1 cellular context compared by ENCODE assay signal in the genomic region with DNA sequence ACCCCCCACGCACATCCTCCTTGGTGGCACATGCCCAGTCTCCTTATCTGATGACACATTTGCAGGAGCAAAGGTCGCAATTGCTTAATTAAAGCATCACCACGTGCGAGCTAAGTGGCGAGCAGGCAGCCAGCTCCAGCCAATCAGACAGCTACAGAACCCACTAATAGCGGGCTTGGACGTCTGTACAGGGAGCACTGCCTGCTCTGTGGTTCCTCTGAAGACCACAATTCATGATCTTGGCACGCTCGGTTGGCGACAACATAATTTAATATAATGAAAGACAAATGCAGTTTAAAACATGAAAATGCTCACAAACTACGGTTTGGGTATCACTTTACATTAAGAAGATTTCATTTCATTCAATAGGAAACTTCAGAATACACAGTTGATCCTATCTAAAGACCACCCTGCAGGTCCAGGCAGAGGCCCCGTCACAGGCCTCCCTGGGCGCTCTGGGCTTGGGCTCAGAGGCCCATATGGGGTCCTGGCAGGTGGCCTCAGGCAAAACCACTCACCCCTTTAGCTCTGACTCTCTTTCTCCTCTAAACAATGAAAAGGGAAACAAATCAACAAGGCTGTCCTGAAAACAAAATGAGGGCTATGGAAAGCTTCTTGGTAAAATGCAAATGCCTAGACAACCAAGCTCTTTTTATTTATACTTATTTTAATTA.
A peak's percentile ranks its signal among the peaks of the same experiment; 100 is the strongest.
TF ChIP-seq lines count a peak whose summit lies in the region.

No MANE protein-coding gene starts in this region.

TF ChIP-seq in GM12878, 131 proteins besides CTCF, POLR2A, EP300 and RAD21:
- TF ChIP-seq, protein P1, sequence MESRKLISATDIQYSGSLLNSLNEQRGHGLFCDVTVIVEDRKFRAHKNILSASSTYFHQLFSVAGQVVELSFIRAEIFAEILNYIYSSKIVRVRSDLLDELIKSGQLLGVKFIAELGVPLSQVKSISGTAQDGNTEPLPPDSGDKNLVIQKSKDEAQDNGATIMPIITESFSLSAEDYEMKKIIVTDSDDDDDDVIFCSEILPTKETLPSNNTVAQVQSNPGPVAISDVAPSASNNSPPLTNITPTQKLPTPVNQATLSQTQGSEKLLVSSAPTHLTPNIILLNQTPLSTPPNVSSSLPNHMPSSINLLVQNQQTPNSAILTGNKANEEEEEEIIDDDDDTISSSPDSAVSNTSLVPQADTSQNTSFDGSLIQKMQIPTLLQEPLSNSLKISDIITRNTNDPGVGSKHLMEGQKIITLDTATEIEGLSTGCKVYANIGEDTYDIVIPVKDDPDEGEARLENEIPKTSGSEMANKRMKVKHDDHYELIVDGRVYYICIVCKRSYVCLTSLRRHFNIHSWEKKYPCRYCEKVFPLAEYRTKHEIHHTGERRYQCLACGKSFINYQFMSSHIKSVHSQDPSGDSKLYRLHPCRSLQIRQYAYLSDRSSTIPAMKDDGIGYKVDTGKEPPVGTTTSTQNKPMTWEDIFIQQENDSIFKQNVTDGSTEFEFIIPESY (IDR thresholded peaks at IDR 0.05), result peak; percentile 91
- TF ChIP-seq MTA2 (IDR thresholded peaks at IDR 0.05; ENCODE audit: low read depth) (peak; percentile 90), NR2C1 (IDR thresholded peaks at IDR 0.05) (no peak), CEBPB (IDR thresholded peaks at IDR 0.05; ENCODE audit: borderline replicate concordance in 1 of 2, low read depth in 2 of 2, low read length in 2 of 2) (no peak), RUNX3 (IDR thresholded peaks at IDR 0.05; ENCODE audit: low read length) (peak; percentile 70), ATF7 (IDR thresholded peaks at IDR 0.05; ENCODE audit: low read depth) (no peak), DPF2 (IDR thresholded peaks at IDR 0.05) (peak; percentile 76; the same call in 1 of the 2 replicates), NR2F1 (conservative IDR thresholded peaks at IDR 0.05) (peak; percentile 96), CBX3 (IDR thresholded peaks at IDR 0.05; ENCODE audit: borderline replicate concordance, low read depth) (no peak), ZSCAN29 (IDR thresholded peaks at IDR 0.05) (no peak), KAT2A (conservative IDR thresholded peaks at IDR 0.05; ENCODE audit: control insufficient read depth, low read depth, low read length) (no peak), BHLHE40 (IDR thresholded peaks at IDR 0.05; ENCODE audit: borderline replicate concordance in 1 of 2, low read depth in 2 of 2, low read length in 1 of 2) (peak in 1 of 2 experiments; percentile 87; a peak in 2 of 4 replicates), EED (IDR thresholded peaks at IDR 0.05; ENCODE audit: low read depth) (no peak), MTA3 (IDR thresholded peaks at IDR 0.05; ENCODE audit: borderline replicate concordance, low read length) (no peak), IKZF1 (conservative IDR thresholded peaks at IDR 0.05) (0 out of 2 replicates have a peak, but pooled peaks have one; percentile 20), SREBF1 (IDR thresholded peaks at IDR 0.05; ENCODE audit: low read length) (no peak), BMI1 (IDR thresholded peaks at IDR 0.05; ENCODE audit: borderline replicate concordance) (peak; percentile 30; the same call in 1 of the 2 replicates), CHD2 (IDR thresholded peaks at IDR 0.05; ENCODE audit: borderline replicate concordance, low read depth, low read length) (no peak)
- TF ChIP-seq, protein P2, sequence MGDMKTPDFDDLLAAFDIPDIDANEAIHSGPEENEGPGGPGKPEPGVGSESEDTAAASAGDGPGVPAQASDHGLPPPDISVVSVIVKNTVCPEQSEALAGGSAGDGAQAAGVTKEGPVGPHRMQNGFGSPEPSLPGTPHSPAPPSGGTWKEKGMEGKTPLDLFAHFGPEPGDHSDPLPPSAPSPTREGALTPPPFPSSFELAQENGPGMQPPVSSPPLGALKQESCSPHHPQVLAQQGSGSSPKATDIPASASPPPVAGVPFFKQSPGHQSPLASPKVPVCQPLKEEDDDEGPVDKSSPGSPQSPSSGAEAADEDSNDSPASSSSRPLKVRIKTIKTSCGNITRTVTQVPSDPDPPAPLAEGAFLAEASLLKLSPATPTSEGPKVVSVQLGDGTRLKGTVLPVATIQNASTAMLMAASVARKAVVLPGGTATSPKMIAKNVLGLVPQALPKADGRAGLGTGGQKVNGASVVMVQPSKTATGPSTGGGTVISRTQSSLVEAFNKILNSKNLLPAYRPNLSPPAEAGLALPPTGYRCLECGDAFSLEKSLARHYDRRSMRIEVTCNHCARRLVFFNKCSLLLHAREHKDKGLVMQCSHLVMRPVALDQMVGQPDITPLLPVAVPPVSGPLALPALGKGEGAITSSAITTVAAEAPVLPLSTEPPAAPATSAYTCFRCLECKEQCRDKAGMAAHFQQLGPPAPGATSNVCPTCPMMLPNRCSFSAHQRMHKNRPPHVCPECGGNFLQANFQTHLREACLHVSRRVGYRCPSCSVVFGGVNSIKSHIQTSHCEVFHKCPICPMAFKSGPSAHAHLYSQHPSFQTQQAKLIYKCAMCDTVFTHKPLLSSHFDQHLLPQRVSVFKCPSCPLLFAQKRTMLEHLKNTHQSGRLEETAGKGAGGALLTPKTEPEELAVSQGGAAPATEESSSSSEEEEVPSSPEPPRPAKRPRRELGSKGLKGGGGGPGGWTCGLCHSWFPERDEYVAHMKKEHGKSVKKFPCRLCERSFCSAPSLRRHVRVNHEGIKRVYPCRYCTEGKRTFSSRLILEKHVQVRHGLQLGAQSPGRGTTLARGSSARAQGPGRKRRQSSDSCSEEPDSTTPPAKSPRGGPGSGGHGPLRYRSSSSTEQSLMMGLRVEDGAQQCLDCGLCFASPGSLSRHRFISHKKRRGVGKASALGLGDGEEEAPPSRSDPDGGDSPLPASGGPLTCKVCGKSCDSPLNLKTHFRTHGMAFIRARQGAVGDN (IDR thresholded peaks at IDR 0.05), result peak; percentile 78; the same call in 1 of the 2 replicates
- TF ChIP-seq, protein P3, sequence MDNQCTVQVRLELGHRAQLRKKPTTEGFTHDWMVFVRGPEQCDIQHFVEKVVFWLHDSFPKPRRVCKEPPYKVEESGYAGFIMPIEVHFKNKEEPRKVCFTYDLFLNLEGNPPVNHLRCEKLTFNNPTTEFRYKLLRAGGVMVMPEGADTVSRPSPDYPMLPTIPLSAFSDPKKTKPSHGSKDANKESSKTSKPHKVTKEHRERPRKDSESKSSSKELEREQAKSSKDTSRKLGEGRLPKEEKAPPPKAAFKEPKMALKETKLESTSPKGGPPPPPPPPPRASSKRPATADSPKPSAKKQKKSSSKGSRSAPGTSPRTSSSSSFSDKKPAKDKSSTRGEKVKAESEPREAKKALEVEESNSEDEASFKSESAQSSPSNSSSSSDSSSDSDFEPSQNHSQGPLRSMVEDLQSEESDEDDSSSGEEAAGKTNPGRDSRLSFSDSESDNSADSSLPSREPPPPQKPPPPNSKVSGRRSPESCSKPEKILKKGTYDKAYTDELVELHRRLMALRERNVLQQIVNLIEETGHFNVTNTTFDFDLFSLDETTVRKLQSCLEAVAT (IDR thresholded peaks at IDR 0.05), result peak; percentile 70
- TF ChIP-seq, protein P4, sequence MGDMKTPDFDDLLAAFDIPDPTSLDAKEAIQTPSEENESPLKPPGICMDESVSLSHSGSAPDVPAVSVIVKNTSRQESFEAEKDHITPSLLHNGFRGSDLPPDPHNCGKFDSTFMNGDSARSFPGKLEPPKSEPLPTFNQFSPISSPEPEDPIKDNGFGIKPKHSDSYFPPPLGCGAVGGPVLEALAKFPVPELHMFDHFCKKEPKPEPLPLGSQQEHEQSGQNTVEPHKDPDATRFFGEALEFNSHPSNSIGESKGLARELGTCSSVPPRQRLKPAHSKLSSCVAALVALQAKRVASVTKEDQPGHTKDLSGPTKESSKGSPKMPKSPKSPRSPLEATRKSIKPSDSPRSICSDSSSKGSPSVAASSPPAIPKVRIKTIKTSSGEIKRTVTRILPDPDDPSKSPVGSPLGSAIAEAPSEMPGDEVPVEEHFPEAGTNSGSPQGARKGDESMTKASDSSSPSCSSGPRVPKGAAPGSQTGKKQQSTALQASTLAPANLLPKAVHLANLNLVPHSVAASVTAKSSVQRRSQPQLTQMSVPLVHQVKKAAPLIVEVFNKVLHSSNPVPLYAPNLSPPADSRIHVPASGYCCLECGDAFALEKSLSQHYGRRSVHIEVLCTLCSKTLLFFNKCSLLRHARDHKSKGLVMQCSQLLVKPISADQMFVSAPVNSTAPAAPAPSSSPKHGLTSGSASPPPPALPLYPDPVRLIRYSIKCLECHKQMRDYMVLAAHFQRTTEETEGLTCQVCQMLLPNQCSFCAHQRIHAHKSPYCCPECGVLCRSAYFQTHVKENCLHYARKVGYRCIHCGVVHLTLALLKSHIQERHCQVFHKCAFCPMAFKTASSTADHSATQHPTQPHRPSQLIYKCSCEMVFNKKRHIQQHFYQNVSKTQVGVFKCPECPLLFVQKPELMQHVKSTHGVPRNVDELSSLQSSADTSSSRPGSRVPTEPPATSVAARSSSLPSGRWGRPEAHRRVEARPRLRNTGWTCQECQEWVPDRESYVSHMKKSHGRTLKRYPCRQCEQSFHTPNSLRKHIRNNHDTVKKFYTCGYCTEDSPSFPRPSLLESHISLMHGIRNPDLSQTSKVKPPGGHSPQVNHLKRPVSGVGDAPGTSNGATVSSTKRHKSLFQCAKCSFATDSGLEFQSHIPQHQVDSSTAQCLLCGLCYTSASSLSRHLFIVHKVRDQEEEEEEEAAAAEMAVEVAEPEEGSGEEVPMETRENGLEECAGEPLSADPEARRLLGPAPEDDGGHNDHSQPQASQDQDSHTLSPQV (IDR thresholded peaks at IDR 0.05), result peak; percentile 71; the same call in 1 of the 2 replicates
TF ChIP-seq in GM12878: peak in this region for 11.
